1 cellular context compared by ENCODE assay signal in the genomic region with DNA sequence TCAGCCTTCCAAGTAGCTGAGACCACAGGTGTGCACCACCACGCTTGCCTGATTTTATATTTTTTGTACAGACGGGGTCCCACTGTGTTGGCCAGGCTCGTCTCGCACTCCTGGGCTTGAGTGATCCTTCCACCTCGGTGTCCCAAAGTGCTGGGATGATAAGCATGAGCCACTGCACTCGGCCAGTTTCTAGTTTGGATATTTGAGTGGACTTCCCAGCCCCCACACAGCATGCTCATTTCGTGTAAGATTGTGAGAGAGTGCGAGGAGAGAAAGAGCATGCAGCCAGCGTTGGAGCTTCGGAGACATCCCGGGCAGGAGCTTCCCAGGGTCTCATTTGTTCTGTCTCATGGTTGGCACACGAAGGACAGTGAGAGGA.
TF ChIP-seq lines count a peak whose summit lies in the region.

No MANE protein-coding gene starts in this region.

TF ChIP-seq in WTC11, 78 proteins besides CTCF, POLR2A, EP300 and RAD21 (continued from another document):
- TF ChIP-seq, protein P1, sequence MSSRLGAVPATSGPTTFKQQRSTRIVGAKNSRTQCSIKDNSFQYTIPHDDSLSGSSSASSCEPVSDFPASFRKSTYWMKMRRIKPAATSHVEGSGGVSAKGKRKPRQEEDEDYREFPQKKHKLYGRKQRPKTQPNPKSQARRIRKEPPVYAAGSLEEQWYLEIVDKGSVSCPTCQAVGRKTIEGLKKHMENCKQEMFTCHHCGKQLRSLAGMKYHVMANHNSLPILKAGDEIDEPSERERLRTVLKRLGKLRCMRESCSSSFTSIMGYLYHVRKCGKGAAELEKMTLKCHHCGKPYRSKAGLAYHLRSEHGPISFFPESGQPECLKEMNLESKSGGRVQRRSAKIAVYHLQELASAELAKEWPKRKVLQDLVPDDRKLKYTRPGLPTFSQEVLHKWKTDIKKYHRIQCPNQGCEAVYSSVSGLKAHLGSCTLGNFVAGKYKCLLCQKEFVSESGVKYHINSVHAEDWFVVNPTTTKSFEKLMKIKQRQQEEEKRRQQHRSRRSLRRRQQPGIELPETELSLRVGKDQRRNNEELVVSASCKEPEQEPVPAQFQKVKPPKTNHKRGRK (CRISPR knock-in tag; IDR thresholded peaks at IDR 0.05; ENCODE audit: borderline replicate concordance), result no peak
- TF ChIP-seq, protein P2, sequence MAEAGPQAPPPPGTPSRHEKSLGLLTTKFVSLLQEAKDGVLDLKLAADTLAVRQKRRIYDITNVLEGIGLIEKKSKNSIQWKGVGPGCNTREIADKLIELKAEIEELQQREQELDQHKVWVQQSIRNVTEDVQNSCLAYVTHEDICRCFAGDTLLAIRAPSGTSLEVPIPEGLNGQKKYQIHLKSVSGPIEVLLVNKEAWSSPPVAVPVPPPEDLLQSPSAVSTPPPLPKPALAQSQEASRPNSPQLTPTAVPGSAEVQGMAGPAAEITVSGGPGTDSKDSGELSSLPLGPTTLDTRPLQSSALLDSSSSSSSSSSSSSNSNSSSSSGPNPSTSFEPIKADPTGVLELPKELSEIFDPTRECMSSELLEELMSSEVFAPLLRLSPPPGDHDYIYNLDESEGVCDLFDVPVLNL (CRISPR knock-in tag; IDR thresholded peaks at IDR 0.05; ENCODE audit: borderline replicate concordance, low read depth), result no peak
- TF ChIP-seq, protein P3, sequence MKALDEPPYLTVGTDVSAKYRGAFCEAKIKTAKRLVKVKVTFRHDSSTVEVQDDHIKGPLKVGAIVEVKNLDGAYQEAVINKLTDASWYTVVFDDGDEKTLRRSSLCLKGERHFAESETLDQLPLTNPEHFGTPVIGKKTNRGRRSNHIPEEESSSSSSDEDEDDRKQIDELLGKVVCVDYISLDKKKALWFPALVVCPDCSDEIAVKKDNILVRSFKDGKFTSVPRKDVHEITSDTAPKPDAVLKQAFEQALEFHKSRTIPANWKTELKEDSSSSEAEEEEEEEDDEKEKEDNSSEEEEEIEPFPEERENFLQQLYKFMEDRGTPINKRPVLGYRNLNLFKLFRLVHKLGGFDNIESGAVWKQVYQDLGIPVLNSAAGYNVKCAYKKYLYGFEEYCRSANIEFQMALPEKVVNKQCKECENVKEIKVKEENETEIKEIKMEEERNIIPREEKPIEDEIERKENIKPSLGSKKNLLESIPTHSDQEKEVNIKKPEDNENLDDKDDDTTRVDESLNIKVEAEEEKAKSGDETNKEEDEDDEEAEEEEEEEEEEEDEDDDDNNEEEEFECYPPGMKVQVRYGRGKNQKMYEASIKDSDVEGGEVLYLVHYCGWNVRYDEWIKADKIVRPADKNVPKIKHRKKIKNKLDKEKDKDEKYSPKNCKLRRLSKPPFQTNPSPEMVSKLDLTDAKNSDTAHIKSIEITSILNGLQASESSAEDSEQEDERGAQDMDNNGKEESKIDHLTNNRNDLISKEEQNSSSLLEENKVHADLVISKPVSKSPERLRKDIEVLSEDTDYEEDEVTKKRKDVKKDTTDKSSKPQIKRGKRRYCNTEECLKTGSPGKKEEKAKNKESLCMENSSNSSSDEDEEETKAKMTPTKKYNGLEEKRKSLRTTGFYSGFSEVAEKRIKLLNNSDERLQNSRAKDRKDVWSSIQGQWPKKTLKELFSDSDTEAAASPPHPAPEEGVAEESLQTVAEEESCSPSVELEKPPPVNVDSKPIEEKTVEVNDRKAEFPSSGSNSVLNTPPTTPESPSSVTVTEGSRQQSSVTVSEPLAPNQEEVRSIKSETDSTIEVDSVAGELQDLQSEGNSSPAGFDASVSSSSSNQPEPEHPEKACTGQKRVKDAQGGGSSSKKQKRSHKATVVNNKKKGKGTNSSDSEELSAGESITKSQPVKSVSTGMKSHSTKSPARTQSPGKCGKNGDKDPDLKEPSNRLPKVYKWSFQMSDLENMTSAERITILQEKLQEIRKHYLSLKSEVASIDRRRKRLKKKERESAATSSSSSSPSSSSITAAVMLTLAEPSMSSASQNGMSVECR (CRISPR knock-in tag; IDR thresholded peaks at IDR 0.05; ENCODE audit: borderline replicate concordance), result no peak
